ENCODE assay signal across 8 cellular contexts in the genomic region with DNA sequence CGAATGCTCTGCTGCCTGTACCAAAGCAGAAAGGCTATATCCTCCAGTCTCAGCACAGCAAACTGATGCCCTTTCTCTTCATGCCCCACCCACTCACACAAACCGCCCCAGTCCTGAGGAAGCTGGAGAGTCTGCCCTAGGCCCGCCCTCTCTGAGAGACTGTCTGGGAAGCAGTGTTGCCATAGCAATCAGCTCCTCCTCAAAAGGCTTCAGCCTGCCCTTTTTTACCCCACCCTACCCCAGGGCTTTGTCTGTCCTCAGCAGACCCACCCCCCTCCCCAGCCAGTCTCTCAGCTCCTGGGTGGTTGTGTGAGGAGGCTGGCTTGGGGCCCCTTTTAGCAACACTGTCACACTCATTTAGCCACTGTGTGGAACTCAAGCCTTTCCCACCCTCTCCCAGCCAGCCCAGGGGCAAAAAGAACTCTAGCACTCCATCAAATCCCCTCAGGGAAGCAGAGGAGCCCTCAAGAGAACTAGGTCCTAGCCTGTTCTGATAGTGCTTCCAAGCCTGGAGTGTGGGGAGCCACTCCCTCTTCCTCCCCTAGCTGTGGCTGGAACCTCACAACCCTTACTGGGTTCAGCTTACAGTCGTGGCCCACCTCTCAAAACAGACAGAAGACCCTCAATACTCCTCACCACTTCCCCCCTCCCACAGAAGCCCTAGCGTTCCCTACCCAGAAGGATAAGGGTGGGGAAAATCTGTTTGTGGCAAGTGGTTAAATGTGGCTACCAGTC.
DNase-seq lines count a peak whose midpoint lies in the region; ATAC-seq and TF ChIP-seq lines count a peak whose summit lies in the region.

No MANE protein-coding gene starts in this region.

- peak overlapping the region; percentile 45 for H3K9ac ChIP-seq in rectal smooth muscle tissue (ENCODE audit: low read length)

- no peak for TF ChIP-seq CTCF in astrocyte of the cerebellum (IDR thresholded peaks at IDR 0.05; ENCODE audit: low read depth, low read length, missing control alignments)

- in situ Hi-C loops in astrocyte of the cerebellum (cut with HindIII; ENCODE audit: low sequenced_read_pairs), result no loop called here

- H3K4me3 ChIP-seq in astrocyte of the cerebellum (ENCODE audit: low read depth, low read length), result peak overlapping the region; percentile 68
- H3K4me3 ChIP-seq in rectal smooth muscle tissue (ENCODE audit: low read length), result peak overlapping the region; percentile 91

- no peak for ATAC-seq in GM21526 (IDR thresholded peaks at IDR 0.05; ENCODE audit: low FRiP score, unreplicated experiment)

- H3K27me3 ChIP-seq in rectal smooth muscle tissue (ENCODE audit: control insufficient read depth, insufficient read depth, low read length), result no peaks in the 10 kb centered on the region

- peak; percentile 93 for DNase-seq in GM03348 (ENCODE audit: low spot score)
- peak; percentile 88 for DNase-seq in MV-4-11 (lab: John Stamatoyannopoulos, UW)
- DNase-seq in T follicular helper cell (ENCODE audit: low read depth), result peak; percentile 64
- DNase-seq in astrocyte of the cerebellum (ENCODE audit: low read depth), result peak; percentile 76
- DNase-seq in hippocampal formation (lab: John Stamatoyannopoulos, UW), result peak; percentile 41 to 46
- no peak for DNase-seq in NCI-H1105 treated with DMSO at 0.1 percent for 48 hours (lab: John Stamatoyannopoulos, UW)

- peak overlapping the region; percentile 85 for H3K27ac ChIP-seq in rectal smooth muscle tissue (ENCODE audit: low read depth, low read length)

- H3K4me1 ChIP-seq in rectal smooth muscle tissue (ENCODE audit: control insufficient read depth, insufficient read depth, low read length), result peaks cover 34% of the 10 kb centered on the region

- H3K36me3 ChIP-seq in rectal smooth muscle tissue (ENCODE audit: control insufficient read depth, insufficient read depth, low read length), result no peaks in the 10 kb centered on the region
